ENCODE assay signal across 13 cellular contexts in genomic region chr4:13601060-13601459, GRCh38. TPM values are rescaled to one million over a fixed set of nuclear protein-coding genes. Genes with fewer than 3 reads are reported as not detected.
A peak's percentile ranks its signal among the peaks of the same experiment; 100 is the strongest.
DNase-seq lines count a peak whose midpoint lies in the region; ATAC-seq and TF ChIP-seq lines count a peak whose summit lies in the region.
"Had no signal": no experiment of that assay in that cellular context is flagged by ENCODE, and none has a peak within 500 bp of the region (broad histone marks: within the 10 kb centered on the region; RNA-seq: fewer than 3 reads in every experiment).

No MANE protein-coding gene starts in this region.

- no peak overlapping the region for H3K4me3 Mint-ChIP-seq in activated CD8-positive, alpha-beta T cell treated with anti-CD3 and anti-CD28 coated beads, Interleukin-2, amount 10 ng/mL, durations not matched to agents 7 days and 5 days
- H3K4me3 Mint-ChIP-seq in activated CD8-positive, alpha-beta T cell treated with anti-CD3 and anti-CD28 coated beads for 36 hours = no peak overlapping the region
- H3K4me3 Mint-ChIP-seq in activated T-helper 2 cell treated with anti-CD3 and anti-CD28 coated beads, Interferon-gamma antibody, Interleukin-2, Interleukin-4, amounts not matched to agents 10 μg/mL and 5 μg/mL and 100 μg/mL, durations not matched to agents 14 hours and 24 hours and 36 hours (ENCODE audit: low read depth) = no peak overlapping the region
- H3K4me3 Mint-ChIP-seq: immature natural killer cell had no signal

- peak overlapping the region; percentile 48 for H3K27ac Mint-ChIP-seq in activated CD8-positive, alpha-beta T cell treated with anti-CD3 and anti-CD28 coated beads, Interleukin-2, amount 10 ng/mL, durations not matched to agents 7 days and 5 days
- H3K27ac Mint-ChIP-seq in activated CD8-positive, alpha-beta T cell treated with anti-CD3 and anti-CD28 coated beads for 36 hours = no peak overlapping the region
- H3K27ac Mint-ChIP-seq in activated T-helper 2 cell treated with anti-CD3 and anti-CD28 coated beads, Interferon-gamma antibody, Interleukin-2, Interleukin-4, amounts not matched to agents 10 μg/mL and 5 μg/mL and 100 μg/mL, durations not matched to agents 14 hours and 24 hours and 36 hours = no peak overlapping the region

- H3K36me3 Mint-ChIP-seq in activated CD8-positive, alpha-beta T cell treated with anti-CD3 and anti-CD28 coated beads, Interleukin-2, amount 10 ng/mL, durations not matched to agents 7 days and 5 days (ENCODE audit: low read depth) = peaks cover 57% of the 10 kb centered on the region
- peaks cover 54% of the 10 kb centered on the region for H3K36me3 Mint-ChIP-seq in activated CD8-positive, alpha-beta T cell treated with anti-CD3 and anti-CD28 coated beads for 36 hours (ENCODE audit: low read depth)
- H3K36me3 Mint-ChIP-seq in activated T-helper 2 cell treated with anti-CD3 and anti-CD28 coated beads, Interferon-gamma antibody, Interleukin-2, Interleukin-4, amounts not matched to agents 10 μg/mL and 5 μg/mL and 100 μg/mL, durations not matched to agents 14 hours and 24 hours and 36 hours (ENCODE audit: low read depth) = peaks cover 69% of the 10 kb centered on the region

- no peaks in the 10 kb centered on the region for H3K9me3 Mint-ChIP-seq in activated CD8-positive, alpha-beta T cell treated with anti-CD3 and anti-CD28 coated beads, Interleukin-2, amount 10 ng/mL, durations not matched to agents 7 days and 5 days (ENCODE audit: insufficient read depth)
- no peaks in the 10 kb centered on the region for H3K9me3 Mint-ChIP-seq in activated CD8-positive, alpha-beta T cell treated with anti-CD3 and anti-CD28 coated beads for 36 hours
- no peaks in the 10 kb centered on the region for H3K9me3 Mint-ChIP-seq in activated T-helper 2 cell treated with anti-CD3 and anti-CD28 coated beads, Interferon-gamma antibody, Interleukin-2, Interleukin-4, amounts not matched to agents 10 μg/mL and 5 μg/mL and 100 μg/mL, durations not matched to agents 14 hours and 24 hours and 36 hours
- H3K9me3 Mint-ChIP-seq: immature natural killer cell had no signal

- POLR2A ChIA-PET in activated CD8-positive, alpha-beta T cell treated with anti-CD3 and anti-CD28 coated beads, Interleukin-2, amount 10 ng/mL, durations not matched to agents 7 days and 5 days (lab: Charles Lee) = no interaction called here
- POLR2A ChIA-PET in activated CD8-positive, alpha-beta T cell treated with anti-CD3 and anti-CD28 coated beads for 36 hours (lab: Charles Lee) = no interaction called here

- no peak for DNase-seq in activated CD8-positive, alpha-beta T cell treated with anti-CD3 and anti-CD28 coated beads, Interleukin-2, amount 10 ng/mL, durations not matched to agents 7 days and 5 days
- DNase-seq in activated CD8-positive, alpha-beta T cell treated with anti-CD3 and anti-CD28 coated beads for 36 hours = no peak
- DNase-seq in NB4 (ENCODE audit: low read depth) = peak; percentile 19
- DNase-seq in spleen = no peak
- no peak for DNase-seq in GM03348 (ENCODE audit: low spot score)
- no peak for DNase-seq in activated T-helper 2 cell treated with anti-CD3 and anti-CD28 coated beads, Interferon-gamma antibody, Interleukin-2, Interleukin-4, amounts not matched to agents 10 μg/mL and 5 μg/mL and 100 μg/mL, durations not matched to agents 14 hours and 24 hours and 36 hours (ENCODE audit: low spot score)
- no peak for DNase-seq in DMS 273 (lab: John Stamatoyannopoulos, UW; ENCODE audit: unreplicated experiment)
- DNase-seq: immature natural killer cell, KG1, psoas muscle had no signal

- TF ChIP-seq POLR2A in NB4 (IDR thresholded peaks at IDR 0.05; ENCODE audit: extremely low read depth, insufficient read length) (no peak), spleen (IDR thresholded peaks at IDR 0.05) (no peak)

- H3K4me1 ChIP-seq in spleen = peaks cover 4 to 31% (median 16%) of the 10 kb centered on the region in 6 donors
- H3K4me1 ChIP-seq: psoas muscle had no signal

- whole genome bisulfite sequencing in spleen, 5 donors = 61 to 77% (median 65%) methylated on average over 3 of the region's 3 CpGs

- ATAC-seq in activated CD8-positive, alpha-beta T cell treated with anti-CD3 and anti-CD28 coated beads, Interleukin-2, amount 10 ng/mL, durations not matched to agents 7 days and 5 days = no peak
- no peak for ATAC-seq in activated CD8-positive, alpha-beta T cell treated with anti-CD3 and anti-CD28 coated beads for 36 hours
- peak; percentile 54 for ATAC-seq in HG02798 (IDR thresholded peaks at IDR 0.05; ENCODE audit: poor library complexity, unreplicated experiment)
- ATAC-seq: A549, psoas muscle had no signal

- no peaks in the 10 kb centered on the region for H3K27me3 ChIP-seq in spleen (replicated peaks in 1 of 7)
- H3K27me3 ChIP-seq: Peyer's patch had no signal

- H3K4me1 Mint-ChIP-seq in activated CD8-positive, alpha-beta T cell treated with anti-CD3 and anti-CD28 coated beads, Interleukin-2, amount 10 ng/mL, durations not matched to agents 7 days and 5 days (ENCODE audit: low read depth) = peaks cover 22% of the 10 kb centered on the region
- H3K4me1 Mint-ChIP-seq in activated CD8-positive, alpha-beta T cell treated with anti-CD3 and anti-CD28 coated beads for 36 hours (ENCODE audit: low read depth) = no peaks in the 10 kb centered on the region
- no peaks in the 10 kb centered on the region for H3K4me1 Mint-ChIP-seq in activated T-helper 2 cell treated with anti-CD3 and anti-CD28 coated beads, Interferon-gamma antibody, Interleukin-2, Interleukin-4, amounts not matched to agents 10 μg/mL and 5 μg/mL and 100 μg/mL, durations not matched to agents 14 hours and 24 hours and 36 hours (ENCODE audit: low read depth)

- no peak for TF ChIP-seq CTCF in activated CD8-positive, alpha-beta T cell treated with anti-CD3 and anti-CD28 coated beads for 36 hours (IDR thresholded peaks at IDR 0.05)
- TF ChIP-seq CTCF in NB4 (IDR thresholded peaks at IDR 0.05; ENCODE audit: low read depth, low read length) (no peak), spleen (IDR thresholded peaks at IDR 0.05 in 8 of 11, conservative IDR thresholded peaks at IDR 0.05 in 3 of 11) (no peak)

- peak overlapping the region in 6 of 8 donors; percentile 29 to 82 (median 58) for H3K27ac ChIP-seq in spleen
- H3K27ac ChIP-seq: A549, psoas muscle had no signal

- H3K27me3 Mint-ChIP-seq in activated CD8-positive, alpha-beta T cell treated with anti-CD3 and anti-CD28 coated beads, Interleukin-2, amount 10 ng/mL, durations not matched to agents 7 days and 5 days (ENCODE audit: low read depth) = no peaks in the 10 kb centered on the region
- H3K27me3 Mint-ChIP-seq in activated CD8-positive, alpha-beta T cell treated with anti-CD3 and anti-CD28 coated beads for 36 hours = no peaks in the 10 kb centered on the region
- no peaks in the 10 kb centered on the region for H3K27me3 Mint-ChIP-seq in activated T-helper 2 cell treated with anti-CD3 and anti-CD28 coated beads, Interferon-gamma antibody, Interleukin-2, Interleukin-4, amounts not matched to agents 10 μg/mL and 5 μg/mL and 100 μg/mL, durations not matched to agents 14 hours and 24 hours and 36 hours (ENCODE audit: low read depth)

- peaks cover 0 to 100% (median 69%) of the 10 kb centered on the region in 6 donors for H3K36me3 ChIP-seq in spleen

- CTCF ChIA-PET in activated CD8-positive, alpha-beta T cell treated with anti-CD3 and anti-CD28 coated beads, Interleukin-2, amount 10 ng/mL, durations not matched to agents 7 days and 5 days (lab: Charles Lee) = no interaction called here
- CTCF ChIA-PET in activated CD8-positive, alpha-beta T cell treated with anti-CD3 and anti-CD28 coated beads for 36 hours (lab: Charles Lee) = no interaction called here

- H3K4me3 ChIP-seq in NB4 (ENCODE audit: low read depth, low read length) (no peak overlapping the region), spleen (no peak overlapping the region)
- H3K4me3 ChIP-seq: A549, Peyer's patch, psoas muscle had no signal

- H3K9me3 ChIP-seq in spleen = no peaks in the 10 kb centered on the region
- H3K9me3 ChIP-seq: Peyer's patch, psoas muscle had no signal

- intact Hi-C loops in activated CD8-positive, alpha-beta T cell treated with anti-CD3 and anti-CD28 coated beads for 36 hours (cut with micrococcal nuclease) = no loop called here
- intact Hi-C loops in spleen (cut with DNase I; ENCODE audit: low total_unique reads) = no loop called here
- intact Hi-C loops in activated T-helper 2 cell treated with anti-CD3 and anti-CD28 coated beads, Interferon-gamma antibody, Interleukin-2, Interleukin-4, amounts not matched to agents 10 μg/mL and 5 μg/mL and 100 μg/mL, durations not matched to agents 14 hours and 24 hours and 36 hours (cut with micrococcal nuclease) = no loop called here

RNA-seq across cellular contexts. Expression of gene BOD1L1, which starts 26.5 kb away (rescaled TPM):
- total RNA-seq in activated CD8-positive, alpha-beta T cell treated with anti-CD3 and anti-CD28 coated beads, Interleukin-2, amount 10 ng/mL, durations not matched to agents 7 days and 5 days = 10 to 100 TPM; 29.7 to 30.2 TPM
- 10 to 100 TPM; 27.2 to 28.9 TPM for total RNA-seq in activated CD8-positive, alpha-beta T cell treated with anti-CD3 and anti-CD28 coated beads for 36 hours
- total RNA-seq in spleen = 10 to 100 TPM; 64.5 to 83.3 (median 74.3) TPM
- 10 to 100 TPM; 16.2 to 17.1 (median 16.3) TPM for polyA plus RNA-seq in spleen
- 41.5 and 42.2 TPM in 2 replicates for total RNA-seq in activated T-helper 2 cell treated with anti-CD3 and anti-CD28 coated beads, Interferon-gamma antibody, Interleukin-2, Interleukin-4, amounts not matched to agents 10 μg/mL and 5 μg/mL and 100 μg/mL, durations not matched to agents 14 hours and 24 hours and 36 hours

RNA-seq across cellular contexts. Expression of gene NKX3-2, which starts 56.8 kb away (rescaled TPM):
- total RNA-seq in activated CD8-positive, alpha-beta T cell treated with anti-CD3 and anti-CD28 coated beads, Interleukin-2, amount 10 ng/mL, durations not matched to agents 7 days and 5 days = not detected
- total RNA-seq in activated CD8-positive, alpha-beta T cell treated with anti-CD3 and anti-CD28 coated beads for 36 hours = not detected
- total RNA-seq in spleen = 1 to 10 TPM in 6 of 7 donors, under 1 TPM in 1; 0.57 to 3.1 (median 1.7) TPM
- 1 to 10 TPM in 1 of 3 donors, under 1 TPM in 2; 0.83 to 1.5 (median 0.83) TPM for polyA plus RNA-seq in spleen
- not detected in 2 replicates for total RNA-seq in activated T-helper 2 cell treated with anti-CD3 and anti-CD28 coated beads, Interferon-gamma antibody, Interleukin-2, Interleukin-4, amounts not matched to agents 10 μg/mL and 5 μg/mL and 100 μg/mL, durations not matched to agents 14 hours and 24 hours and 36 hours
- polyA plus RNA-seq: immature natural killer cell had no signal
